24 cellular contexts compared by ENCODE assay signal in the genomic region with DNA sequence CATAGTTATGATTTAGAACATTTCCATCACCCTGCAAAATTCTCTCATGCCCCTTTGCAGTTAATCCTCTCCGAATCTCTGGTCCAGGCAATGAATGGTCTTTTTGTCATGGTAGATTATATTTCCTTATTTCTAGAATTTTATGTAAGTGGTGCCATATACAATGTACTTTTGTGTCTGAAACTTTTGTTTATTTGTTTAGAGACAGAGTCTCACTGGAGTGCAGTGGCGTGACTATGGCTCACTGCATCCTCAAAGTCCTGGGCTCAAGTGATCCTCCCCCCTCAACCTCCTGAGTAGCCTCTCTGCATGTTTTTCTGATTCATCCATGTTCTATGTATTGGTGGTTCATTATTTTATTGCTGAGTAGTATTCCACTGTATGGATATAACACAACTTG. TPM values are rescaled to one million over a fixed set of nuclear protein-coding genes. Genes with fewer than 3 reads are reported as not detected.
DNase-seq lines count a peak whose midpoint lies in the region; ATAC-seq and TF ChIP-seq lines count a peak whose summit lies in the region.
"Had no signal": no experiment of that assay in that cellular context is flagged by ENCODE, and none has a peak within 500 bp of the region (broad histone marks: within the 10 kb centered on the region; RNA-seq: fewer than 3 reads in every experiment).

No MANE protein-coding gene starts in this region.

- 83% methylated on average over 1 of the region's 2 CpGs for WGBS in mesenchymal stem cell

- TF ChIP-seq CTCF in upper lobe of right lung (IDR thresholded peaks at IDR 0.05) = no peak

- ATAC-seq in HG03175 (IDR thresholded peaks at IDR 0.05; ENCODE audit: unreplicated experiment) = peak; percentile 16
- no peak for ATAC-seq in upper lobe of right lung
- ATAC-seq: GM12878 had no signal

- H3K4me2 ChIP-seq in mesenchymal stem cell (ENCODE audit: low read length, poor library complexity, severe bottlenecking) = no peak overlapping the region
- H3K4me2 ChIP-seq: BLaER1 had no signal

- no peaks in the 10 kb centered on the region for H3K36me3 ChIP-seq in upper lobe of right lung
- no peaks in the 10 kb centered on the region for H3K36me3 ChIP-seq in mesenchymal stem cell (ENCODE audit: control insufficient read depth in 1 of 2, insufficient read depth in 2 of 2, low read depth in 1 of 2, low read length in 2 of 2)
- H3K36me3 ChIP-seq: BE2C, BLaER1 had no signal

- no peak overlapping the region for H2BK5ac ChIP-seq in mesenchymal stem cell (ENCODE audit: low read depth, low read length, poor library complexity, severe bottlenecking)

- no peak overlapping the region for H2BK120ac ChIP-seq in mesenchymal stem cell (ENCODE audit: low read depth, low read length)

- H3K14ac ChIP-seq in mesenchymal stem cell (ENCODE audit: low read length in 2 of 2) = no peak overlapping the region

- DNase-seq in RPMI7951 (ENCODE audit: low read depth) (peak; percentile 22), SK-MEL-5 (ENCODE audit: low read depth, low spot score) (peak; percentile 73), upper lobe of right lung (no peak), NCI-H774 (lab: John Stamatoyannopoulos, UW) (no peak), mesenchymal stem cell (no peak)
- DNase-seq: 8988T; ACHN; BE2C; C1 segment of cervical spinal cord; CD4-positive, alpha-beta memory T cell; CD4-positive, CD25-positive, alpha-beta regulatory T cell; CD8-positive, alpha-beta memory T cell; COR-L47; DMS 273 treated with DMSO at 0.1 percent for 48 hours; DMS153; DMS79; DND-41; EL; GDM1 had no signal

- H3K4me1 ChIP-seq in upper lobe of right lung = no peaks in the 10 kb centered on the region
- no peaks in the 10 kb centered on the region for H3K4me1 ChIP-seq in mesenchymal stem cell (ENCODE audit: control insufficient read depth, insufficient read depth, low read depth, low read length)
- H3K4me1 ChIP-seq: BE2C, BLaER1 had no signal

- H3K4me3 ChIP-seq in upper lobe of right lung = no peak overlapping the region
- H3K4me3 ChIP-seq in mesenchymal stem cell (ENCODE audit: insufficient read depth in 1 of 2, low read depth in 1 of 2, low read length in 2 of 2) = no peak overlapping the region
- H3K4me3 ChIP-seq: BLaER1, GM12878 had no signal

- H2AFZ ChIP-seq in mesenchymal stem cell (ENCODE audit: low read depth, low read length) = no peak overlapping the region

- H3K4ac ChIP-seq in mesenchymal stem cell (ENCODE audit: low read depth in 1 of 2, low read length in 2 of 2) = no peak overlapping the region

- H3K27ac ChIP-seq in upper lobe of right lung = no peak overlapping the region
- H3K27ac ChIP-seq in mesenchymal stem cell (ENCODE audit: low read length, poor library complexity, severe bottlenecking) = no peak overlapping the region
- H3K27ac ChIP-seq: BLaER1 had no signal

- H3K9ac ChIP-seq in mesenchymal stem cell (ENCODE audit: low read length) = no peak overlapping the region
- H3K9ac ChIP-seq: BLaER1 had no signal

- intact Hi-C loops in upper lobe of right lung (cut with DNase I) = no loop called here

- in situ Hi-C loops in SK-MEL-5 (cut with HindIII; ENCODE audit: low pct_unique_long_range_greater_than_20kb, low sequenced_read_pairs) = no loop called here

- H4K8ac ChIP-seq in mesenchymal stem cell (ENCODE audit: low read length) = no peak overlapping the region

- H2BK15ac ChIP-seq in mesenchymal stem cell (ENCODE audit: low read depth, poor library complexity, severe bottlenecking) = no peak overlapping the region

- H3K27me3 ChIP-seq in upper lobe of right lung = no peaks in the 10 kb centered on the region
- H3K27me3 ChIP-seq in mesenchymal stem cell (ENCODE audit: control insufficient read depth in 1 of 2, insufficient read depth in 1 of 2, low read length in 2 of 2) = no peaks in the 10 kb centered on the region
- H3K27me3 ChIP-seq: BLaER1 had no signal

- H2AK5ac ChIP-seq in mesenchymal stem cell (ENCODE audit: low read length, severe bottlenecking) = no peak overlapping the region

- no peaks in the 10 kb centered on the region for H3K79me1 ChIP-seq in mesenchymal stem cell (replicated peaks; ENCODE audit: low read length, poor library complexity, severe bottlenecking)

- H3K9me3 ChIP-seq in upper lobe of right lung = no peaks in the 10 kb centered on the region
- H3K9me3 ChIP-seq in mesenchymal stem cell (ENCODE audit: control insufficient read depth, low read length) = peaks cover 10% of the 10 kb centered on the region
- H3K9me3 ChIP-seq: BE2C had no signal

- H3K23ac ChIP-seq in mesenchymal stem cell (ENCODE audit: low read length in 2 of 2) = no peak overlapping the region

- H3K18ac ChIP-seq in mesenchymal stem cell (ENCODE audit: low read depth in 1 of 2, low read length in 2 of 2) = no peak overlapping the region

- H4K91ac ChIP-seq in mesenchymal stem cell (ENCODE audit: low read length) = no peak overlapping the region

- H2BK12ac ChIP-seq in mesenchymal stem cell (ENCODE audit: low read length in 2 of 2) = no peak overlapping the region

RNA-seq across cellular contexts. Expression of a gene that starts 23.2 kb away (rescaled TPM):
- 1.7 and 2.3 TPM in 2 replicates for total RNA-seq in RPMI7951 (2014; rRNA removed; shearing (Covaris generic))
- 304 and 331 TPM in 2 replicates for total RNA-seq in SK-MEL-5 (2014; rRNA removed; shearing (Covaris generic))
- polyA plus RNA-seq in SK-MEL-5 (2015; cell fraction: cytosol; rRNA removed) = 140 and 181 TPM in 2 replicates
- 298 and 303 TPM in 2 replicates for polyA plus RNA-seq in SK-MEL-5 (2015; cell fraction: nucleus; rRNA removed)
- 156 TPM for total RNA-seq in upper lobe of right lung
- 8.1 TPM for polyA plus RNA-seq in mesenchymal stem cell (2013, experiment 1 of 2)
- polyA plus RNA-seq in mesenchymal stem cell (2013, experiment 2 of 2) = 8.4 TPM
- total RNA-seq: A673; CD4-positive, CD25-positive, alpha-beta regulatory T cell; G401 had no signal
- polyA plus RNA-seq: CD4-positive, alpha-beta memory T cell; CD4-positive, CD25-positive, alpha-beta regulatory T cell; CD8-positive, alpha-beta memory T cell had no signal

Comparison
In these comparisons a context has a peak if more than half of its experiments do, and no peak if none do; other contexts are left out.
1. DNase-seq: peak in RPMI7951 (single experiment) and SK-MEL-5 (single experiment); none in upper lobe of right lung (single experiment), NCI-H774 (single experiment) and mesenchymal stem cell (single experiment).
2. RNA of a gene that starts 23.2 kb away (total RNA-seq): 304 to 331 TPM in SK-MEL-5 and 156 TPM in upper lobe of right lung (single experiment); 1.7 to 2.3 TPM in RPMI7951; every median in the first group is over 10 times any median in the second.